Comparison of ENCODE assay signal across 9 cellular contexts in the genomic region with DNA sequence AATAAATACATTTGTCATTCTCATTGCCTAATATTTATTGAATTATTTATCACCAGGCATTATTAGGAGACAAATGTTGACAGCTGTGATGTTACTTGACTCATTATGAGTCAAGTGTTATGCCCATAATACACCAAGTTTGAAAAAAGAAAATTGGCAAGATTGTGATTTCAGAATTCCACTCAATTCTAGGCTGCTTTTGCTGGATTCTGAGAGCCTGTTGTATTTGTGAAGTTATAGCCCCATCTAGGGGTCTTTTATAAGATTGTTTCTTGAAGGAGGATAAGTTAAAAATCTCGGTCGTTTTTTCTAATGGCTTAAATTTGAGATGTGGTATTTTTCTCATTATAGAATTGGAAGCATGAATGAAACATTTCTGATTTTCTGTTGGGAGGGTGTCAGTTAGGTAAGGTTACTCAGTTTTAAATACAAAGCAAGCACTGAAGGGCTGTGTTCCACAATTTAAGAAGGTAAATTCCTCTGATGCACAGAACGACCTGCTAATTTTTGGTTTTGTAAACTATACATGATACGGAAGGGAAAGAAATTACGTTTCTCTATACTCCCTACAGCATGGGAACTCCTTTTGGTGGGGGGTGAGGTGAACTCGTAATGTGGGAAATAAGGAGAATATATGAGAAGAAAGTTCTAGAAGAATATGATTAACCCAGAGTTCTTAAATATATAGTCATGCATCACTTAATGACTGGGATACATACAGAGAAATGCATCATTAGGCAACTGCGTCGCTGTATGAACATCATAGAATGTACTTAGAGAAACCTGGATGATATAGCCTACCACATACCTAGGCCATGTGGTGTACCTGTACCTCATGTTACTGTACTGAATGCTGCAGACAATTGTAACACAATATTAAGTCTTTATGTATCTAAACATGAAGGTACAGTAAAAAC. TPM values are rescaled to one million over a fixed set of nuclear protein-coding genes. Genes with fewer than 3 reads are reported as not detected.
DNase-seq lines count a peak whose midpoint lies in the region; ATAC-seq and TF ChIP-seq lines count a peak whose summit lies in the region.
"Had no signal": no experiment of that assay in that cellular context is flagged by ENCODE, and none has a peak within 500 bp of the region (broad histone marks: within the 10 kb centered on the region; RNA-seq: fewer than 3 reads in every experiment).

No MANE protein-coding gene starts in this region.

- DNase-seq in activated T-cell treated with anti-CD3 and anti-CD28 coated beads, Interleukin-2, amount 50 U/mL, for 72 hours: no peak
- DNase-seq in activated T-cell treated with anti-CD3 and anti-CD28 coated beads, Interleukin-2, amount 50 U/mL, for 24 hours: no peak
- DNase-seq in NCI-H146 treated with DMSO at 0.1 percent for 48 hours (lab: John Stamatoyannopoulos, UW; ENCODE audit: unreplicated experiment): peak; percentile 55
- DNase-seq in right cardiac atrium: no peak
- no peak for DNase-seq in smooth muscle cell (lab: John Stamatoyannopoulos, UW; ENCODE audit: unreplicated experiment)
- DNase-seq in NK-92 (lab: John Stamatoyannopoulos, UW; ENCODE audit: unreplicated experiment): no peak
- no peak for DNase-seq in MG63

- no peaks in the 10 kb centered on the region for H3K9me3 Mint-ChIP-seq in activated T-cell treated with anti-CD3 and anti-CD28 coated beads, Interleukin-2, amount 50 U/mL, for 72 hours
- no peaks in the 10 kb centered on the region for H3K9me3 Mint-ChIP-seq in activated T-cell treated with anti-CD3 and anti-CD28 coated beads, Interleukin-2, amount 50 U/mL, for 24 hours
- H3K9me3 Mint-ChIP-seq: activated naive CD4-positive, alpha-beta T cell treated with anti-CD3 and anti-CD28 coated beads, Interleukin-2, amount 50 U/mL, for 24 hours had no signal

- no peaks in the 10 kb centered on the region for H4K20me1 ChIP-seq in smooth muscle cell (ENCODE audit: low read depth)

- H2AFZ ChIP-seq in smooth muscle cell (ENCODE audit: low read depth): no peak overlapping the region

- no peaks in the 10 kb centered on the region for H3K36me3 Mint-ChIP-seq in activated T-cell treated with anti-CD3 and anti-CD28 coated beads, Interleukin-2, amount 50 U/mL, for 72 hours (ENCODE audit: insufficient read depth in 2 of 2)
- H3K36me3 Mint-ChIP-seq in activated T-cell treated with anti-CD3 and anti-CD28 coated beads, Interleukin-2, amount 50 U/mL, for 24 hours (ENCODE audit: low read depth): no peaks in the 10 kb centered on the region
- H3K36me3 Mint-ChIP-seq: activated naive CD4-positive, alpha-beta T cell treated with anti-CD3 and anti-CD28 coated beads, Interleukin-2, amount 50 U/mL, for 24 hours had no signal

- H3K4me1 ChIP-seq in right cardiac atrium (ENCODE audit: control insufficient read depth, insufficient read depth, low read length) (no peaks in the 10 kb centered on the region), smooth muscle cell (ENCODE audit: low read depth) (peaks cover 8% of the 10 kb centered on the region)

- peak; percentile 40 to 41 for ATAC-seq in activated T-cell treated with anti-CD3 and anti-CD28 coated beads, Interleukin-2, amount 50 U/mL, for 72 hours (replicated peaks in 1 of 2)
- peak; percentile 47 to 52 for ATAC-seq in right cardiac atrium

- H3K79me2 ChIP-seq in smooth muscle cell (ENCODE audit: low read depth): no peaks in the 10 kb centered on the region

- no peak for TF ChIP-seq CTCF in WI38 (IDR thresholded peaks at IDR 0.05; ENCODE audit: low read depth, low read length)
- TF ChIP-seq CTCF in smooth muscle cell (IDR thresholded peaks at IDR 0.05; ENCODE audit: borderline replicate concordance, insufficient read depth, poor library complexity, severe bottlenecking): peak; percentile 75

- H3K36me3 ChIP-seq in smooth muscle cell (ENCODE audit: low read depth) (no peaks in the 10 kb centered on the region), MG63 (no peaks in the 10 kb centered on the region)

- H3K4me3 Mint-ChIP-seq in activated T-cell treated with anti-CD3 and anti-CD28 coated beads, Interleukin-2, amount 50 U/mL, for 72 hours: no peak overlapping the region
- no peak overlapping the region for H3K4me3 Mint-ChIP-seq in activated T-cell treated with anti-CD3 and anti-CD28 coated beads, Interleukin-2, amount 50 U/mL, for 24 hours
- H3K4me3 Mint-ChIP-seq: activated naive CD4-positive, alpha-beta T cell treated with anti-CD3 and anti-CD28 coated beads, Interleukin-2, amount 50 U/mL, for 24 hours had no signal

- intact Hi-C loops in right cardiac atrium (cut with DNase I): loop anchor here (2.0 to 10.0 kb wide), 6 partner anchors 140 to 438 kb away; no protein-coding TSS in a partner anchor

- H3K4me3 ChIP-seq in WI38 (ENCODE audit: low read depth, low read length) (peak overlapping the region; percentile 30), right cardiac atrium (ENCODE audit: low read length) (no peak overlapping the region), smooth muscle cell (no peak overlapping the region), MG63 (no peak overlapping the region)

- H3K27me3 ChIP-seq in right cardiac atrium (ENCODE audit: control insufficient read depth, insufficient read depth) (no peaks in the 10 kb centered on the region), smooth muscle cell (ENCODE audit: low read depth) (no peaks in the 10 kb centered on the region), MG63 (no peaks in the 10 kb centered on the region)

- H3K27ac ChIP-seq in right cardiac atrium (ENCODE audit: low read length) (no peak overlapping the region), smooth muscle cell (ENCODE audit: low read depth) (no peak overlapping the region)

- H3K27me3 Mint-ChIP-seq in activated T-cell treated with anti-CD3 and anti-CD28 coated beads, Interleukin-2, amount 50 U/mL, for 72 hours (ENCODE audit: low read depth): peaks cover 4% of the 10 kb centered on the region
- H3K27me3 Mint-ChIP-seq in activated T-cell treated with anti-CD3 and anti-CD28 coated beads, Interleukin-2, amount 50 U/mL, for 24 hours: no peaks in the 10 kb centered on the region
- H3K27me3 Mint-ChIP-seq: activated naive CD4-positive, alpha-beta T cell treated with anti-CD3 and anti-CD28 coated beads, Interleukin-2, amount 50 U/mL, for 24 hours had no signal

- H3K9me3 ChIP-seq in right cardiac atrium (ENCODE audit: control insufficient read depth, low read length): no peaks in the 10 kb centered on the region
- H3K9me3 ChIP-seq in smooth muscle cell (replicated peaks; ENCODE audit: low read depth): no peaks in the 10 kb centered on the region
- no peaks in the 10 kb centered on the region; the same call in 1 of the 2 replicates for H3K9me3 ChIP-seq in MG63

- H3F3A ChIP-seq in smooth muscle cell (ENCODE audit: low read depth): no peaks in the 10 kb centered on the region

- WGBS in right cardiac atrium: 50% methylated on average over 8 of the region's 8 CpGs
- 58% methylated on average over 8 of the region's 8 CpGs for WGBS in smooth muscle cell (ENCODE audit: low lambda C conversion rate)

- H3K4me2 ChIP-seq in smooth muscle cell: no peak overlapping the region

- no peak overlapping the region for H3K9ac ChIP-seq in smooth muscle cell (ENCODE audit: low read depth)

- no peak overlapping the region for H3K27ac Mint-ChIP-seq in activated T-cell treated with anti-CD3 and anti-CD28 coated beads, Interleukin-2, amount 50 U/mL, for 72 hours
- H3K27ac Mint-ChIP-seq in activated T-cell treated with anti-CD3 and anti-CD28 coated beads, Interleukin-2, amount 50 U/mL, for 24 hours: no peak overlapping the region
- H3K27ac Mint-ChIP-seq: activated naive CD4-positive, alpha-beta T cell treated with anti-CD3 and anti-CD28 coated beads, Interleukin-2, amount 50 U/mL, for 24 hours had no signal

- no peaks in the 10 kb centered on the region for H3K4me1 Mint-ChIP-seq in activated T-cell treated with anti-CD3 and anti-CD28 coated beads, Interleukin-2, amount 50 U/mL, for 72 hours (ENCODE audit: low read depth)
- H3K4me1 Mint-ChIP-seq in activated T-cell treated with anti-CD3 and anti-CD28 coated beads, Interleukin-2, amount 50 U/mL, for 24 hours (ENCODE audit: low read depth): no peaks in the 10 kb centered on the region
- H3K4me1 Mint-ChIP-seq: activated naive CD4-positive, alpha-beta T cell treated with anti-CD3 and anti-CD28 coated beads, Interleukin-2, amount 50 U/mL, for 24 hours had no signal

RNA-seq across cellular contexts. Expression of a gene that starts 2.6 kb away (rescaled TPM):
- 1 to 10 TPM in 1 of 2 donors, not detected in 1; 1.3 TPM for total RNA-seq in activated T-cell treated with anti-CD3 and anti-CD28 coated beads, Interleukin-2, amount 50 U/mL, for 72 hours
- under 1 TPM in 3 of 4 donors, not detected in 1; 0.24 to 0.47 (median 0.28) TPM for total RNA-seq in right cardiac atrium
- 0.09 TPM for polyA plus RNA-seq in right cardiac atrium
- total RNA-seq in smooth muscle cell: 0.13 TPM in 1 of 2 replicates, not detected in the other
- polyA plus RNA-seq in smooth muscle cell: 0.07 TPM in 1 of 2 replicates, not detected in the other
- total RNA-seq in MG63 (2014; rRNA removed; shearing (Covaris generic); ENCODE audit: low replicate concordance): 0.03 TPM in 1 of 2 replicates, not detected in the other

RNA-seq across cellular contexts. Expression of a gene that starts 32.6 kb away (rescaled TPM):
- 10 to 100 TPM in 1 of 2 donors, 1 to 10 TPM in 1; 8.0 to 10.1 TPM for total RNA-seq in activated T-cell treated with anti-CD3 and anti-CD28 coated beads, Interleukin-2, amount 50 U/mL, for 72 hours
- 1 to 10 TPM; 3.7 to 5.6 (median 4.9) TPM for total RNA-seq in right cardiac atrium
- 3.6 TPM for polyA plus RNA-seq in right cardiac atrium
- 3.0 and 4.2 TPM in 2 replicates for total RNA-seq in smooth muscle cell
- polyA plus RNA-seq in smooth muscle cell: 0.78 and 1.4 TPM in 2 replicates
- 0.63 and 1.6 TPM in 2 replicates for total RNA-seq in MG63 (2014; rRNA removed; shearing (Covaris generic); ENCODE audit: low replicate concordance)
